ENCODE assay signal across 21 cellular contexts in genomic region chrX:129520151-129520550, GRCh38. TPM values are rescaled to one million over a fixed set of nuclear protein-coding genes. Genes with fewer than 3 reads are reported as not detected.
DNase-seq lines count a peak whose midpoint lies in the region; ATAC-seq and TF ChIP-seq lines count a peak whose summit lies in the region.
"Had no signal": no experiment of that assay in that cellular context is flagged by ENCODE, and none has a peak within 500 bp of the region (broad histone marks: within the 10 kb centered on the region; RNA-seq: fewer than 3 reads in every experiment).

No MANE protein-coding gene starts in this region.

- H4K20me1 ChIP-seq in Karpas-422 (ENCODE audit: insufficient read depth, low read depth, low read length), result no peaks in the 10 kb centered on the region

- no peaks in the 10 kb centered on the region for H3K27me3 ChIP-seq in Karpas-422 (ENCODE audit: low read length)

- H3K4me1 ChIP-seq in Karpas-422 (ENCODE audit: low read length), result no peaks in the 10 kb centered on the region

- H3K27ac ChIP-seq in Karpas-422 (ENCODE audit: low read length), result no peak overlapping the region
- H3K27ac ChIP-seq: C4-2B, RWPE1 had no signal

- H3K4me3 Mint-ChIP-seq in WTC11 (no peak overlapping the region), glutamatergic neuron (ENCODE audit: unreplicated experiment) (peak overlapping the region; percentile 9), neural crest cell (peak overlapping the region; percentile 56)
- H3K4me3 Mint-ChIP-seq: B cell; CD8-positive, alpha-beta memory T cell had no signal

- 0 out of 2 replicates have a peak, but pooled peaks cover 3% of the 10 kb centered on the region for H3K9me3 ChIP-seq in Karpas-422 (ENCODE audit: low read length)

- H3K36me3 Mint-ChIP-seq in WTC11 (peaks cover 5% of the 10 kb centered on the region; the same call in 1 of the 2 replicates), glutamatergic neuron (ENCODE audit: unreplicated experiment) (no peaks in the 10 kb centered on the region), neural crest cell (ENCODE audit: low read depth) (peaks cover 2% of the 10 kb centered on the region)
- H3K36me3 Mint-ChIP-seq: CD8-positive, alpha-beta memory T cell had no signal

- H3K4me1 Mint-ChIP-seq in WTC11 (peaks cover 20% of the 10 kb centered on the region), glutamatergic neuron (ENCODE audit: low read depth, unreplicated experiment) (peaks cover 3% of the 10 kb centered on the region), neural crest cell (peaks cover 33% of the 10 kb centered on the region)

- no peaks in the 10 kb centered on the region for H3K36me3 ChIP-seq in Karpas-422 (ENCODE audit: insufficient read depth, low read length)

- ATAC-seq in WTC11, result no peak
- ATAC-seq in HG03565 (IDR thresholded peaks at IDR 0.05; ENCODE audit: unreplicated experiment), result no peak

- H3K9me3 Mint-ChIP-seq in WTC11 (peaks cover 5% of the 10 kb centered on the region), glutamatergic neuron (ENCODE audit: unreplicated experiment) (peaks cover 4% of the 10 kb centered on the region), neural crest cell (peaks cover 3% of the 10 kb centered on the region)

- no peak overlapping the region for H3K4me3 ChIP-seq in Karpas-422 (ENCODE audit: low read length)

- no peaks in the 10 kb centered on the region for H3K79me2 ChIP-seq in Karpas-422 (ENCODE audit: low read length)

- H3K27ac Mint-ChIP-seq in WTC11, result peak overlapping the region; percentile 32; the same call in 1 of the 2 replicates
- no peak overlapping the region for H3K27ac Mint-ChIP-seq in glutamatergic neuron (ENCODE audit: unreplicated experiment)
- H3K27ac Mint-ChIP-seq in neural crest cell (ENCODE audit: unreplicated experiment), result no peak overlapping the region
- H3K27ac Mint-ChIP-seq: B cell; CD8-positive, alpha-beta memory T cell had no signal

- no peak for TF ChIP-seq CTCF in WTC11 (IDR thresholded peaks at IDR 0.05)
- no peak for TF ChIP-seq CTCF in glutamatergic neuron (IDR thresholded peaks at IDR 0.05; ENCODE audit: partially characterized antibody, unreplicated experiment)
- no peak for TF ChIP-seq CTCF in neural crest cell (conservative IDR thresholded peaks at IDR 0.05)

- peaks cover 3% of the 10 kb centered on the region; the same call in 1 of the 2 replicates for H3K27me3 Mint-ChIP-seq in WTC11 (ENCODE audit: low read depth)
- peaks cover 4% of the 10 kb centered on the region for H3K27me3 Mint-ChIP-seq in glutamatergic neuron (ENCODE audit: unreplicated experiment)
- no peaks in the 10 kb centered on the region for H3K27me3 Mint-ChIP-seq in neural crest cell (ENCODE audit: low read depth)

- POLR2A ChIA-PET in WTC11 (lab: Charles Lee), result no interaction called here

- CTCF ChIA-PET in WTC11 (lab: Charles Lee), result no interaction called here

- H3K9me2 ChIP-seq in Karpas-422 (replicated peaks; ENCODE audit: insufficient read depth, low read length), result no peaks in the 10 kb centered on the region

- H2AFZ ChIP-seq in Karpas-422 (ENCODE audit: low read length), result no peak overlapping the region

- H3K9ac ChIP-seq in Karpas-422 (ENCODE audit: low read length), result no peak overlapping the region

- DNase-seq in WTC11 (ENCODE audit: low spot score) (no peak), glutamatergic neuron (no peak), neural crest cell (ENCODE audit: low read depth, low spot score) (no peak), Karpas-422 (no peak), HuH-7 (ENCODE audit: low spot score) (no peak), NCI-H187 treated with DMSO at 0.1 percent for 48 hours (lab: John Stamatoyannopoulos, UW) (no peak)
- DNase-seq: CD8-positive, alpha-beta memory T cell; DMS79 treated with DMSO at 0.1 percent for 48 hours; IMR-90; KG1; NCI-H1048; NCI-H1417; NCI-H1694; NCI-H2081; NCI-H2227 treated with DMSO at 0.1 percent for 48 hours; NCI-H526 treated with DMSO at 0.1 percent for 48 hours; SHP77 had no signal

- H3K4me2 ChIP-seq in Karpas-422 (ENCODE audit: low read depth, low read length, poor library complexity, severe bottlenecking), result no peak overlapping the region

TF ChIP-seq in WTC11, 78 proteins besides CTCF, POLR2A, EP300 and RAD21:
- TF ChIP-seq GTF2I (CRISPR knock-in tag; conservative IDR thresholded peaks at IDR 0.05), result no peak
- no peak for TF ChIP-seq ZMAT4 (CRISPR knock-in tag; IDR thresholded peaks at IDR 0.05)
- TF ChIP-seq AR (CRISPR knock-in tag; IDR thresholded peaks at IDR 0.05), result no peak
- no peak for TF ChIP-seq NR2C2 (CRISPR knock-in tag; IDR thresholded peaks at IDR 0.05)
- TF ChIP-seq SMAD3 (CRISPR knock-in tag; IDR thresholded peaks at IDR 0.05; ENCODE audit: borderline replicate concordance), result no peak
- TF ChIP-seq USF1 (CRISPR knock-in tag; IDR thresholded peaks at IDR 0.05), result no peak
- TF ChIP-seq E2F5 (CRISPR knock-in tag; IDR thresholded peaks at IDR 0.05), result no peak
- TF ChIP-seq USF2 (CRISPR knock-in tag; IDR thresholded peaks at IDR 0.05), result no peak
- no peak for TF ChIP-seq CDX4 (CRISPR knock-in tag; IDR thresholded peaks at IDR 0.05; ENCODE audit: borderline replicate concordance)
- TF ChIP-seq IRF1 (CRISPR knock-in tag; IDR thresholded peaks at IDR 0.05), result no peak
- TF ChIP-seq NFATC4 (CRISPR knock-in tag; IDR thresholded peaks at IDR 0.05), result no peak

RNA-seq across cellular contexts. Expression of gene SMARCA1, which starts 3.1 kb away (rescaled TPM):
- total RNA-seq in WTC11 (2021), result 46.1 to 57.3 TPM (median 54.9 TPM) in 3 replicates
- 55.7 TPM for total RNA-seq in glutamatergic neuron (ENCODE audit: unreplicated experiment)
- 122 and 123 TPM in 2 replicates for total RNA-seq in neural crest cell
- total RNA-seq in Karpas-422 (2014; rRNA removed; shearing (Covaris generic); ENCODE audit: low replicate concordance), result not detected in 2 replicates

RNA-seq across cellular contexts. Expression of gene OCRL, which starts 19.9 kb away (rescaled TPM):
- total RNA-seq in WTC11 (2021), result 17.4 to 18.9 TPM (median 18.2 TPM) in 3 replicates
- 34.3 TPM for total RNA-seq in glutamatergic neuron (ENCODE audit: unreplicated experiment)
- 41.6 and 43.1 TPM in 2 replicates for total RNA-seq in neural crest cell
- 5.5 and 8.1 TPM in 2 replicates for total RNA-seq in Karpas-422 (2014; rRNA removed; shearing (Covaris generic); ENCODE audit: low replicate concordance)

Comparison
In these comparisons a context has a peak if more than half of its experiments do, and no peak if none do; other contexts are left out.
1. RNA of gene SMARCA1, which starts 3.1 kb away (total RNA-seq): 122 to 123 TPM in neural crest cell, 55.7 TPM in glutamatergic neuron (single experiment) and 46.1 to 57.3 TPM in WTC11; not detected in Karpas-422; every median in the first group is over 10 times any median in the second.